In the genomic region with DNA sequence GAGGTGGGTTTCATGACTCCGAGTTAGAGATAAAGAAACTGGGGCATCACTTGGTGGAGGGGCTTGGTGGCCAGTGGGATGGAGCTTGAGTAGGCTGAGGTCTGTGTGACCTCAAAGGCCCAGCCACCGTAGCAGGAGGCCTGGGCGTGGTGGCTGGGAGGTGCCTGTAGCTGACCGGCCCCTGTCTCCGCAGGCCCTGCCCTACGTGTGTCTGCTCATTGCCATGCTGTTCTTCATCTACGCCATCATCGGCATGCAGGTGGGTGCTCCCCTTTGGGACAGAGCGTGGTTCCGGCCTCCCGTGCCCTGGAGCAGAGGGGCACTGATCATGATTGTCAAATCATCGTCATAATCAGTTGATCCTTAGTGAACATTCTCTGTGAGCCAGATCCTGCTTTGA, we compare ENCODE assay signal across 19 cellular contexts.
DNase-seq lines count a peak whose midpoint lies in the region; ATAC-seq, FAIRE-seq and TF ChIP-seq lines count a peak whose summit lies in the region.
"Had no signal": no experiment of that assay in that cellular context is flagged by ENCODE, and none has a peak within 500 bp of the region (broad histone marks: within the 10 kb centered on the region; RNA-seq: fewer than 3 reads in every experiment).

No MANE protein-coding gene starts in this region.

- no peak overlapping the region for H3K4me2 ChIP-seq in H1 (ENCODE audit: insufficient read depth in 1 of 2, low read depth in 2 of 2, low read length in 2 of 2)
- H3K4me2 ChIP-seq: BLaER1 had no signal

- H3K9ac ChIP-seq in H1 (replicated peaks in 1 of 4; ENCODE audit: extremely low read depth in 1 of 4, low read depth in 3 of 4, low read length in 3 of 4), result no peak overlapping the region
- H3K9ac ChIP-seq: BLaER1 had no signal

- H2AFZ ChIP-seq in H1 (ENCODE audit: low read length), result no peak overlapping the region

- H3K18ac ChIP-seq in H1 (ENCODE audit: extremely low read depth, low read length), result peak overlapping the region; percentile 19; the same call in 1 of the 2 replicates

- H3K4me3 ChIP-seq in H7 (ENCODE audit: insufficient read depth, low read depth, low read length) (no peak overlapping the region), H1 (ENCODE audit: extremely low read depth in 1 of 4, insufficient read depth in 2 of 4, low read depth in 3 of 4, low read length in 4 of 4) (no peak overlapping the region)
- H3K4me3 ChIP-seq: BLaER1 had no signal

- FAIRE-seq in H1 (lab: Jason Lieb, UNC), result no peak
- FAIRE-seq: HTR-8/SVneo had no signal

- TF ChIP-seq RAD21 in H1 (IDR thresholded peaks at IDR 0.05 in 1 of 2, conservative IDR thresholded peaks at IDR 0.05 in 1 of 2; ENCODE audit: low read depth in 2 of 2, low read length in 2 of 2), result no peak

- H4K20me1 ChIP-seq in H1 (replicated peaks in 1 of 2; ENCODE audit: control insufficient read depth in 1 of 2, insufficient read depth in 2 of 2, low read length in 2 of 2), result no peaks in the 10 kb centered on the region
- H4K20me1 ChIP-seq: BLaER1 had no signal

- no peak overlapping the region for H3K14ac ChIP-seq in H1 (ENCODE audit: insufficient read length)

- no peak for TF ChIP-seq EP300 in H1 (IDR thresholded peaks at IDR 0.05; ENCODE audit: borderline replicate concordance in 1 of 2, low read depth in 2 of 2, low read length in 2 of 2)

- no peak for TF ChIP-seq CTCF in H1 (IDR thresholded peaks at IDR 0.05; ENCODE audit: control extremely low read depth in 1 of 3, insufficient read depth in 1 of 3, low read depth in 1 of 3, low read length in 3 of 3)
- no peak for TF ChIP-seq CTCF in chondrocyte (IDR thresholded peaks at IDR 0.05)

- no peak overlapping the region for H4K8ac ChIP-seq in H1 (ENCODE audit: extremely low read depth, insufficient read depth, low read length)

- no peaks in the 10 kb centered on the region for H3K79me1 ChIP-seq in H1 (ENCODE audit: low read depth, low read length)

- CTCF ChIA-PET in activated CD8-positive, alpha-beta memory T cell treated with anti-CD3 and anti-CD28 coated beads, Interleukin-2, amount 10 ng/mL, durations not matched to agents 7 days and 5 days (lab: Charles Lee), result no interaction called here
- CTCF ChIA-PET in H1 (lab: Charles Lee; ENCODE audit: partially characterized antibody), result interaction anchor here (1.3 to 2.1 kb wide), 2 partner anchors 10 to 105 kb away, joined by 4 to 5 read pairs; no protein-coding TSS in a partner anchor

- no peaks in the 10 kb centered on the region for H3K4me1 Mint-ChIP-seq in activated CD8-positive, alpha-beta memory T cell treated with anti-CD3 and anti-CD28 coated beads, Interleukin-2, amount 10 ng/mL, durations not matched to agents 7 days and 5 days
- H3K4me1 Mint-ChIP-seq in chondrocyte (ENCODE audit: low read depth), result no peaks in the 10 kb centered on the region
- peaks cover 0 to 3% (median 0%) of the 10 kb centered on the region in 4 donors for H3K4me1 Mint-ChIP-seq in naive thymus-derived CD8-positive, alpha-beta T cell

- H3K79me2 ChIP-seq in H1 (ENCODE audit: control insufficient read depth in 1 of 2, insufficient read depth in 2 of 2, low read length in 2 of 2), result no peaks in the 10 kb centered on the region

- H2BK20ac ChIP-seq in H1 (ENCODE audit: low read length), result no peak overlapping the region

- H3K36me3 Mint-ChIP-seq in activated CD8-positive, alpha-beta memory T cell treated with anti-CD3 and anti-CD28 coated beads, Interleukin-2, amount 10 ng/mL, durations not matched to agents 7 days and 5 days, result no peaks in the 10 kb centered on the region
- peaks cover 1% of the 10 kb centered on the region for H3K36me3 Mint-ChIP-seq in chondrocyte (ENCODE audit: low read depth)
- no peaks in the 10 kb centered on the region for H3K36me3 Mint-ChIP-seq in naive thymus-derived CD8-positive, alpha-beta T cell
- H3K36me3 Mint-ChIP-seq: CD8-positive, alpha-beta T cell had no signal

- H3K4ac ChIP-seq in H1 (replicated peaks; ENCODE audit: insufficient read length, low read depth, low read length), result no peak overlapping the region

- no peak for TF ChIP-seq POLR2A in H1 (IDR thresholded peaks at IDR 0.05; ENCODE audit: control extremely low read depth in 1 of 2, low read depth in 2 of 2, low read length in 2 of 2)

- no peak overlapping the region for H2BK12ac ChIP-seq in H1 (ENCODE audit: low read depth, low read length)

- peaks cover 38 to 86% of the 10 kb centered on the region in 2 experiments for H3K9me3 ChIP-seq in H1 (ENCODE audit: insufficient read depth in 2 of 2, low read depth in 1 of 2, low read length in 1 of 2)
- H3K9me3 ChIP-seq: BLaER1 had no signal

- H3K27me3 ChIP-seq in H7 (ENCODE audit: control insufficient read depth, insufficient read depth, low read length) (no peaks in the 10 kb centered on the region), H1 (replicated peaks in 1 of 4; ENCODE audit: control insufficient read depth in 3 of 4, extremely low read depth in 1 of 4, insufficient read depth in 3 of 4, low read length in 3 of 4) (no peaks in the 10 kb centered on the region; a peak in 1 of 7 replicates)
- H3K27me3 ChIP-seq: BLaER1 had no signal

- H2AK5ac ChIP-seq in H1 (ENCODE audit: low read depth, low read length), result no peak overlapping the region

- intact Hi-C loops in sciatic nerve (cut with DNase I), result no loop called here

- H2BK5ac ChIP-seq in H1 (ENCODE audit: low read depth, low read length), result no peak overlapping the region

- no peak overlapping the region for H2BK15ac ChIP-seq in H1 (ENCODE audit: low read length)

- ATAC-seq in activated CD8-positive, alpha-beta memory T cell treated with anti-CD3 and anti-CD28 coated beads, Interleukin-2, amount 10 ng/mL, durations not matched to agents 7 days and 5 days, result no peak
- ATAC-seq in sciatic nerve, result no peak
- no peak for ATAC-seq in naive thymus-derived CD8-positive, alpha-beta T cell
- ATAC-seq: CD8-positive, alpha-beta T cell; HCT116 had no signal

- no peak overlapping the region for H3K4me3 Mint-ChIP-seq in activated CD8-positive, alpha-beta memory T cell treated with anti-CD3 and anti-CD28 coated beads, Interleukin-2, amount 10 ng/mL, durations not matched to agents 7 days and 5 days
- no peak overlapping the region for H3K4me3 Mint-ChIP-seq in chondrocyte (ENCODE audit: unreplicated experiment)
- no peak overlapping the region for H3K4me3 Mint-ChIP-seq in naive thymus-derived CD8-positive, alpha-beta T cell
- H3K4me3 Mint-ChIP-seq: CD8-positive, alpha-beta T cell had no signal

- no peaks in the 10 kb centered on the region for H3K9me3 Mint-ChIP-seq in activated CD8-positive, alpha-beta memory T cell treated with anti-CD3 and anti-CD28 coated beads, Interleukin-2, amount 10 ng/mL, durations not matched to agents 7 days and 5 days (ENCODE audit: low read depth)
- peaks cover 3% of the 10 kb centered on the region for H3K9me3 Mint-ChIP-seq in chondrocyte (ENCODE audit: low read depth)
- peaks cover 0 to 6% (median 0%) of the 10 kb centered on the region in 9 donors for H3K9me3 Mint-ChIP-seq in naive thymus-derived CD8-positive, alpha-beta T cell
- H3K9me3 Mint-ChIP-seq: CD8-positive, alpha-beta T cell had no signal

- H3K36me3 ChIP-seq in H7 (replicated peaks; ENCODE audit: control insufficient read depth, insufficient read depth, low read length) (no peaks in the 10 kb centered on the region), H1 (ENCODE audit: control insufficient read depth in 2 of 4, insufficient read depth in 4 of 4, low read length in 3 of 4) (no peaks in the 10 kb centered on the region)
- H3K36me3 ChIP-seq: BLaER1 had no signal

- H3K56ac ChIP-seq in H1 (replicated peaks; ENCODE audit: insufficient read length, low read depth, low read length), result no peak overlapping the region

- no peaks in the 10 kb centered on the region for H3K27me3 Mint-ChIP-seq in activated CD8-positive, alpha-beta memory T cell treated with anti-CD3 and anti-CD28 coated beads, Interleukin-2, amount 10 ng/mL, durations not matched to agents 7 days and 5 days
- no peaks in the 10 kb centered on the region for H3K27me3 Mint-ChIP-seq in chondrocyte (ENCODE audit: low read depth)
- H3K27me3 Mint-ChIP-seq in naive thymus-derived CD8-positive, alpha-beta T cell, result peaks cover 6 to 40% (median 23%) of the 10 kb centered on the region in 5 donors

- peaks cover 0 to 20% (median 6%) of the 10 kb centered on the region in 4 experiments; a peak in 5 of 7 replicates for H3K4me1 ChIP-seq in H1 (replicated peaks in 1 of 4; ENCODE audit: control insufficient read depth in 3 of 4, insufficient read depth in 4 of 4, low read length in 3 of 4)
- H3K4me1 ChIP-seq: BLaER1 had no signal

- H4K91ac ChIP-seq in H1 (replicated peaks; ENCODE audit: insufficient read length, low read length), result no peak overlapping the region

- H3K23me2 ChIP-seq in H1 (ENCODE audit: low read depth, low read length), result no peaks in the 10 kb centered on the region

- no peak overlapping the region for H3K23ac ChIP-seq in H1 (ENCODE audit: insufficient read length)

- H4K5ac ChIP-seq in H1 (ENCODE audit: insufficient read length, low read depth, low read length), result no peak overlapping the region

- DNase-seq in activated CD8-positive, alpha-beta memory T cell treated with anti-CD3 and anti-CD28 coated beads, Interleukin-2, amount 50 U/mL, for 48 hours, result peak; percentile 22
- DNase-seq in activated CD8-positive, alpha-beta memory T cell treated with anti-CD3 and anti-CD28 coated beads, Interleukin-2, amount 10 ng/mL, durations not matched to agents 7 days and 5 days, result no peak
- DNase-seq in H7, result peak; percentile 27
- peak in 1 of 2 experiments; percentile 37 for DNase-seq in H1 (ENCODE audit: low read depth in 1 of 2, low spot score in 2 of 2)
- DNase-seq in sciatic nerve (ENCODE audit: low spot score), result peak; percentile 22
- no peak for DNase-seq in chondrocyte (ENCODE audit: low spot score)
- no peak for DNase-seq in naive thymus-derived CD8-positive, alpha-beta T cell
- DNase-seq in stimulated activated CD4-positive, alpha-beta T cell treated with anti-CD3 and anti-CD28 coated beads, Interleukin-1b, Interleukin-23, amount 100 ng/mL, for 48 hours, result no peak
- DNase-seq: DMS79 treated with DMSO at 0.1 percent for 48 hours, NCI-H1436 treated with DMSO at 0.1 percent for 48 hours, NCI-H2029 treated with DMSO at 0.1 percent for 48 hours, NCI-H2171 treated with DMSO at 0.1 percent for 48 hours, NCI-H446 treated with DMSO at 0.1 percent for 48 hours, NCI-H748 treated with DMSO at 0.1 percent for 48 hours had no signal

- H3K27ac ChIP-seq in H1 (ENCODE audit: low read depth, low read length), result no peak overlapping the region
- H3K27ac ChIP-seq: BLaER1, HL-60 had no signal

- POLR2A ChIA-PET in H1 (lab: Charles Lee; ENCODE audit: partially characterized antibody), result no interaction called here
- POLR2A ChIA-PET in naive thymus-derived CD8-positive, alpha-beta T cell (lab: Charles Lee), result no interaction called here

- 91% methylated on average over 12 of the region's 12 CpGs; no CpG with 5 or more reads in 1 of the 2 experiments for WGBS in H1 (ENCODE audit: extremely low coverage in 1 of 2, insufficient coverage in 1 of 2, insufficient read length in 1 of 2, insufficient replicate concordance in 2 of 2, low coverage in 1 of 2, low lambda C conversion rate in 2 of 2, missing lambda C conversion rate in 1 of 2), 2 experiments

- H3K27ac Mint-ChIP-seq in activated CD8-positive, alpha-beta memory T cell treated with anti-CD3 and anti-CD28 coated beads, Interleukin-2, amount 10 ng/mL, durations not matched to agents 7 days and 5 days, result no peak overlapping the region
- no peak overlapping the region for H3K27ac Mint-ChIP-seq in chondrocyte (ENCODE audit: unreplicated experiment)
- H3K27ac Mint-ChIP-seq in naive thymus-derived CD8-positive, alpha-beta T cell, result no peak overlapping the region
- H3K27ac Mint-ChIP-seq: CD8-positive, alpha-beta T cell had no signal

- no peak overlapping the region for H2BK120ac ChIP-seq in H1 (replicated peaks; ENCODE audit: low read depth, low read length)

Comparison
In these comparisons a context has a peak if more than half of its experiments do, and no peak if none do; other contexts are left out.
1. DNase-seq: peak in activated CD8-positive, alpha-beta memory T cell treated with anti-CD3 and anti-CD28 coated beads, Interleukin-2, amount 50 U/mL, for 48 hours (single experiment), H7 (single experiment) and sciatic nerve (single experiment); none in activated CD8-positive, alpha-beta memory T cell treated with anti-CD3 and anti-CD28 coated beads, Interleukin-2, amount 10 ng/mL, durations not matched to agents 7 days and 5 days (single experiment), chondrocyte (single experiment), naive thymus-derived CD8-positive, alpha-beta T cell (0 of 10) and stimulated activated CD4-positive, alpha-beta T cell treated with anti-CD3 and anti-CD28 coated beads, Interleukin-1b, Interleukin-23, amount 100 ng/mL, for 48 hours (single experiment).